Comparison of ENCODE assay signal across 16 cellular contexts in the genomic region with DNA sequence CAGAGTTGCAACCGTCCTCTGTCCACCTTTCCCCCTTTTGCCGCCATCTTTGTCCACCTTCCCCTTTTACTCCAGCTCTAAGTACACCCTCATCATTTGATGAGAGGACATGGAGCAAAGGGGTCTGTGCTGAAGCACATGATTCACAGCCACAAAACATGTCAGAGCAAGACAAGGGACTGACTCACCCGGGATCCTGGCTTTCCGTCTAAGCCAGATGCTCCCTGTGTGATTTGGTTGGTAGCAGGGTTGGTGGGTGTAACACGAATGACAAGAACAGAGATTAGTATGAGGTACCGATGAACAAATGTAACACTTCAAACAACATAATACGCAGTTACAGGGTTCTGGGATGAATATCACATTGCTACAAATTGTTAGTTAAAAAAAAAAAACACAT.
A peak's percentile ranks its signal among the peaks of the same experiment; 100 is the strongest.
DNase-seq lines count a peak whose midpoint lies in the region; ATAC-seq, FAIRE-seq and TF ChIP-seq lines count a peak whose summit lies in the region.
"Had no signal": no experiment of that assay in that cellular context is flagged by ENCODE, and none has a peak within 500 bp of the region (broad histone marks: within the 10 kb centered on the region; RNA-seq: fewer than 3 reads in every experiment).

No MANE protein-coding gene starts in this region.

- CTCF ChIA-PET in AG04450 (lab: Charles Lee): interaction anchor here (0.6 to 2.2 kb wide), 32 partner anchors 9 to 577 kb away, joined by 3 to 16 read pairs (median 3); no protein-coding TSS in a partner anchor

- no peaks in the 10 kb centered on the region for H3K36me3 Mint-ChIP-seq in naive thymus-derived CD8-positive, alpha-beta T cell

- H3K4me3 ChIP-seq in AG04450 (ENCODE audit: low read depth, low read length): no peak overlapping the region
- H3K4me3 ChIP-seq: colonic mucosa, gastrocnemius medialis, upper lobe of right lung had no signal

- H3K4me3 Mint-ChIP-seq in naive thymus-derived CD8-positive, alpha-beta T cell: no peak overlapping the region
- H3K4me3 Mint-ChIP-seq: B cell had no signal

- no peak overlapping the region for H3K27ac ChIP-seq in AG04450 (ENCODE audit: low read depth, low read length)
- H3K27ac ChIP-seq: colonic mucosa, gastrocnemius medialis, upper lobe of right lung had no signal

- DNase-seq in AG04450 (ENCODE audit: low read depth, low spot score): peak; percentile 32
- DNase-seq in HTR-8/SVneo (ENCODE audit: insufficient read length, low spot score): peak; percentile 10
- peak; percentile 81 for DNase-seq in astrocyte of the hippocampus (ENCODE audit: low read depth, low spot score)
- DNase-seq in hepatic stellate cell (ENCODE audit: low spot score): peak; percentile 22
- no peak for DNase-seq in posterior vena cava (ENCODE audit: low spot score)
- DNase-seq in activated gamma-delta T cell treated with Interleukin-2 at 50 U/mL for 16 hours: no peak
- DNase-seq in NCI-H748 treated with DMSO at 0.1 percent for 48 hours (lab: John Stamatoyannopoulos, UW): no peak
- DNase-seq in naive thymus-derived CD8-positive, alpha-beta T cell: no peak
- DNase-seq: activated CD4-positive, alpha-beta T cell treated with anti-CD3 and anti-CD28 coated beads for 1 hour; activated effector memory CD4-positive, alpha-beta T cell treated with anti-CD3 and anti-CD28 coated beads, Interleukin-2, amount 50 U/mL, for 16 hours; colonic mucosa; gastrocnemius medialis; NCI-H1048; SIG-M5; upper lobe of right lung had no signal

- H3K9me3 ChIP-seq in AG04450 (ENCODE audit: control insufficient read depth, insufficient read depth, low read length): no peaks in the 10 kb centered on the region
- H3K9me3 ChIP-seq: colonic mucosa, gastrocnemius medialis, upper lobe of right lung had no signal

- peaks cover 0 to 14% (median 6%) of the 10 kb centered on the region in 5 donors for H3K27me3 Mint-ChIP-seq in naive thymus-derived CD8-positive, alpha-beta T cell

- ATAC-seq in naive thymus-derived CD8-positive, alpha-beta T cell: no peak
- ATAC-seq: gastrocnemius medialis, upper lobe of right lung had no signal

- no peak overlapping the region for H3K27ac Mint-ChIP-seq in naive thymus-derived CD8-positive, alpha-beta T cell
- H3K27ac Mint-ChIP-seq: B cell had no signal

- intact Hi-C loops in posterior vena cava (cut with DNase I): no loop called here

- no peak for FAIRE-seq in HTR-8/SVneo (lab: Jason Lieb, UNC)

- H3K4me1 Mint-ChIP-seq in naive thymus-derived CD8-positive, alpha-beta T cell: no peaks in the 10 kb centered on the region
- H3K4me1 Mint-ChIP-seq: B cell had no signal

- H3K27me3 ChIP-seq in AG04450 (ENCODE audit: control insufficient read depth, insufficient read depth, low read length): no peaks in the 10 kb centered on the region
- H3K27me3 ChIP-seq: colonic mucosa, gastrocnemius medialis, upper lobe of right lung had no signal

- POLR2A ChIA-PET in AG04450 (lab: Yijun Ruan, JAX): no interaction called here
- POLR2A ChIA-PET in naive thymus-derived CD8-positive, alpha-beta T cell (lab: Charles Lee): no interaction called here

- H3K9me3 Mint-ChIP-seq in naive thymus-derived CD8-positive, alpha-beta T cell: no peaks in the 10 kb centered on the region

- no peak for TF ChIP-seq CTCF in AG04450 (IDR thresholded peaks at IDR 0.05; ENCODE audit: low read depth, low read length)

Comparison
In these comparisons a context has a peak if more than half of its experiments do, and no peak if none do; other contexts are left out.
1. DNase-seq: peak in AG04450 (single experiment), HTR-8/SVneo (single experiment), astrocyte of the hippocampus (single experiment) and hepatic stellate cell (single experiment); none in posterior vena cava (single experiment), activated gamma-delta T cell treated with Interleukin-2 at 50 U/mL for 16 hours (single experiment), NCI-H748 treated with DMSO at 0.1 percent for 48 hours (single experiment) and naive thymus-derived CD8-positive, alpha-beta T cell (0 of 10).